In the genomic region with DNA sequence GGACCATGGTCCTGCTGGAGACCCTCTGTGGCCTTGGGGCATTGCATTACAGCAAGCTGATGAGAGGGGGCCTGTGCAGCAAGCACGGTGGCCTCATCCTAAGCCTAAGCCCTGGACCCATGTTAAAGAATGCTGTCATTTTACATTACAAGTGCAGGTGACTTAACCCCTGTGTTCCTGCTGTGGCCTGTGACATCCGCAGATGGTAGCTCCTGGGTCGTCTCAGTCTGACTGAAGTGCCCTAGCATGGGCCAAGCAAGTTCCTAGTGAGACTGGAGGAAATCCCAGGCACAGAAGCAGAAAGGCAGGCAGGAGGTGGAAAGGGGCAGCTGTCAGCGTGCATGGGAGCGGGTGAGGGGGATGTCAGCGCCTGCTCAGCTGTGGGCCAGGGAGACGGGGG, we compare ENCODE assay signal across 1 cellular context.
TF ChIP-seq lines count a peak whose summit lies in the region.

No MANE protein-coding gene starts in this region.

TF ChIP-seq in H1, 55 proteins besides CTCF, POLR2A, EP300 and RAD21 (continued from another document):
- TF ChIP-seq, protein P1, sequence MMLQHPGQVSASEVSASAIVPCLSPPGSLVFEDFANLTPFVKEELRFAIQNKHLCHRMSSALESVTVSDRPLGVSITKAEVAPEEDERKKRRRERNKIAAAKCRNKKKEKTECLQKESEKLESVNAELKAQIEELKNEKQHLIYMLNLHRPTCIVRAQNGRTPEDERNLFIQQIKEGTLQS (IDR thresholded peaks at IDR 0.05; ENCODE audit: insufficient read depth, low read depth, low read length): no peak
- no peak for TF ChIP-seq FOSL1 (IDR thresholded peaks at IDR 0.05; ENCODE audit: insufficient read depth, low read depth, low read length)
- no peak for TF ChIP-seq CREB1 (IDR thresholded peaks at IDR 0.05)
- TF ChIP-seq SP2 (IDR thresholded peaks at IDR 0.05; ENCODE audit: low read length): no peak
TF ChIP-seq in H1: peak in this region for 0.
